1 cellular context compared by ENCODE assay signal in genomic region chr1:1230656-1231399, GRCh38.
TF ChIP-seq lines count a peak whose summit lies in the region.

No MANE protein-coding gene starts in this region.

TF ChIP-seq in IMR-90, 13 proteins besides CTCF, POLR2A, EP300 and RAD21 (continued from another document):
- TF ChIP-seq NFE2L2 (IDR thresholded peaks at IDR 0.05; ENCODE audit: low read depth, low read length) (no peak), CEBPB (IDR thresholded peaks at IDR 0.05; ENCODE audit: low read depth, low read length) (no peak), SMC3 (IDR thresholded peaks at IDR 0.05; ENCODE audit: low read depth, low read length) (peak; percentile 63)
